ENCODE assay signal across 9 cellular contexts in genomic region chr17:31595666-31596381, GRCh38.
DNase-seq lines count a peak whose midpoint lies in the region; ATAC-seq and TF ChIP-seq lines count a peak whose summit lies in the region.
"Had no signal": no experiment of that assay in that cellular context is flagged by ENCODE, and none has a peak within 500 bp of the region (broad histone marks: within the 10 kb centered on the region; RNA-seq: fewer than 3 reads in every experiment).

No MANE protein-coding gene starts in this region.

- RAD21 ChIA-PET in HCT116 (lab: Charles Lee; ENCODE audit: low non-redundant PET in 1 of 2, low total read pairs in 2 of 2, uncharacterized antibody in 2 of 2, unreplicated experiment in 2 of 2): no interaction called here

- no peaks in the 10 kb centered on the region for H3K9me3 Mint-ChIP-seq in WTC11

- H3K4me2 ChIP-seq in HCT116 (ENCODE audit: low read length): peak overlapping the region; percentile 72

- no peak overlapping the region for H3K4me3 Mint-ChIP-seq in WTC11

- peak overlapping the region; percentile 60 for H2AFZ ChIP-seq in HCT116 (ENCODE audit: low read depth, low read length, poor library complexity, severe bottlenecking)

- DNase-seq in HCT116 (ENCODE audit: low read depth, low spot score): no peak
- no peak for DNase-seq in WTC11 (ENCODE audit: low spot score)
- no peak for DNase-seq in right cardiac atrium
- DNase-seq in NOMO-1 treated with dmso at 0.1 percent for 144 hours (lab: John Stamatoyannopoulos, UW; ENCODE audit: unreplicated experiment): no peak
- DNase-seq in Kasumi-1 (lab: John Stamatoyannopoulos, UW): no peak
- no peak for DNase-seq in KG1 (lab: John Stamatoyannopoulos, UW)
- DNase-seq: NCI-H1417 treated with DMSO at 0.1 percent for 48 hours had no signal

- TF ChIP-seq CTCF in HCT116 (IDR thresholded peaks at IDR 0.05 in 2 of 3, conservative IDR thresholded peaks at IDR 0.05 in 1 of 3; ENCODE audit: borderline replicate concordance in 1 of 3, insufficient read depth in 1 of 3, low read depth in 2 of 3, low read length in 2 of 3): no peak
- TF ChIP-seq CTCF in WTC11 (IDR thresholded peaks at IDR 0.05): no peak

- H3K79me2 ChIP-seq in HCT116 (ENCODE audit: insufficient read depth, low read length): no peaks in the 10 kb centered on the region

- CTCF ChIA-PET in HCT116 (lab: Charles Lee): no interaction called here
- CTCF ChIA-PET in WTC11 (lab: Charles Lee): interaction anchor here (1.2 to 1.6 kb wide), 2 partner anchors 37 to 247 kb away, joined by 3 to 5 read pairs; no protein-coding TSS in a partner anchor

- H3K27me3 ChIP-seq in HCT116 (ENCODE audit: insufficient read depth, low read length) (no peaks in the 10 kb centered on the region), right cardiac atrium (ENCODE audit: control insufficient read depth, insufficient read depth) (no peaks in the 10 kb centered on the region), skeletal muscle tissue (ENCODE audit: control insufficient read depth in 3 of 3, insufficient read depth in 3 of 3, low read length in 3 of 3) (no peaks in the 10 kb centered on the region)

- intact Hi-C loops in HCT116 (cut with micrococcal nuclease) (no loop called here), right cardiac atrium (cut with DNase I) (loop anchor here in 1 of 4 donors (5.0 kb wide), 1 partner anchor 56 kb away; no protein-coding TSS in a partner anchor)

- H3K9me3 ChIP-seq in HCT116 (ENCODE audit: control insufficient read depth in 1 of 2, insufficient read depth in 1 of 2, low read depth in 1 of 2, low read length in 2 of 2) (no peaks in the 10 kb centered on the region), right cardiac atrium (ENCODE audit: control insufficient read depth, low read length) (no peaks in the 10 kb centered on the region), skeletal muscle tissue (ENCODE audit: control insufficient read depth in 3 of 3, low read length in 3 of 3) (no peaks in the 10 kb centered on the region)

- BruUV-seq in HCT116 (replicated peaks; lab: Mats Ljungman, UMichigan): no TSS peak

- WGBS in right cardiac atrium: 89% methylated on average over 10 of the region's 10 CpGs

- peaks cover 20% of the 10 kb centered on the region for H3K4me1 Mint-ChIP-seq in WTC11

- POLR2A ChIA-PET in HCT116 (lab: Charles Lee): no interaction called here
- POLR2A ChIA-PET in WTC11 (lab: Charles Lee): no interaction called here

- no peak for TF ChIP-seq RAD21 in HCT116 (IDR thresholded peaks at IDR 0.05; ENCODE audit: low read depth)

- H3K9ac ChIP-seq in HCT116 (ENCODE audit: low read length): peak overlapping the region; percentile 60
- H3K9ac ChIP-seq in skeletal muscle tissue (ENCODE audit: low read depth in 1 of 3, low read length in 3 of 3): peak overlapping the region; percentile 68 to 91 (median 84)

- H3K9me2 ChIP-seq in HCT116 (ENCODE audit: insufficient read depth): no peaks in the 10 kb centered on the region

- peaks cover 11 to 47% of the 10 kb centered on the region in 2 experiments for H3K4me1 ChIP-seq in HCT116 (ENCODE audit: control insufficient read depth in 1 of 2, insufficient read depth in 2 of 2, low read length in 2 of 2)
- peaks cover 8% of the 10 kb centered on the region for H3K4me1 ChIP-seq in right cardiac atrium (ENCODE audit: control insufficient read depth, insufficient read depth, low read length)
- H3K4me1 ChIP-seq in skeletal muscle tissue (ENCODE audit: control insufficient read depth in 3 of 3, insufficient read depth in 3 of 3, low read length in 3 of 3): peaks cover 30 to 40% (median 33%) of the 10 kb centered on the region in 3 donors

- no peak for TF ChIP-seq POLR2A in HCT116 (IDR thresholded peaks at IDR 0.05; ENCODE audit: borderline replicate concordance, extremely low read depth, insufficient read depth, insufficient read length)

- ATAC-seq in HCT116: peak; percentile 39
- ATAC-seq in WTC11: peak; percentile 15; the same call in 1 of the 2 replicates
- peak; percentile 4 to 23 for ATAC-seq in right cardiac atrium
- ATAC-seq in HG03139 (IDR thresholded peaks at IDR 0.05; ENCODE audit: unreplicated experiment): no peak

- peak overlapping the region; percentile 77; the same call in 1 of the 2 replicates for H3K27ac Mint-ChIP-seq in WTC11

- no peaks in the 10 kb centered on the region for H3K27me3 Mint-ChIP-seq in WTC11 (ENCODE audit: low read depth)

- H4K20me1 ChIP-seq in HCT116 (ENCODE audit: insufficient read depth): no peaks in the 10 kb centered on the region

- H3K27ac ChIP-seq in HCT116 (ENCODE audit: low read depth, low read length) (peak overlapping the region; percentile 69), right cardiac atrium (ENCODE audit: low read length) (peak overlapping the region; percentile 87), skeletal muscle tissue (ENCODE audit: low read depth, low read length) (peak overlapping the region; percentile 95)

- no peak overlapping the region for H3K4me3 ChIP-seq in HCT116 (replicated peaks in 1 of 2; ENCODE audit: low read depth in 1 of 2, low read length in 2 of 2)
- no peak overlapping the region for H3K4me3 ChIP-seq in right cardiac atrium (ENCODE audit: low read length)
- H3K4me3 ChIP-seq in skeletal muscle tissue (ENCODE audit: low read length in 3 of 3): no peak overlapping the region

- H3K36me3 Mint-ChIP-seq in WTC11: no peaks in the 10 kb centered on the region

- H3K36me3 ChIP-seq in HCT116 (ENCODE audit: control insufficient read depth in 1 of 2, insufficient read depth in 2 of 2, low read length in 2 of 2): no peaks in the 10 kb centered on the region
- H3K36me3 ChIP-seq in skeletal muscle tissue (ENCODE audit: control insufficient read depth in 3 of 3, insufficient read depth in 3 of 3, low read length in 3 of 3): peaks cover 0 to 3% (median 0%) of the 10 kb centered on the region in 3 donors

TF ChIP-seq in HCT116, 20 proteins besides CTCF, POLR2A, EP300 and RAD21:
- TF ChIP-seq SRF (IDR thresholded peaks at IDR 0.05; ENCODE audit: low read depth) (no peak), ELF1 (IDR thresholded peaks at IDR 0.05; ENCODE audit: borderline replicate concordance, low read depth) (no peak), EGR1 (IDR thresholded peaks at IDR 0.05; ENCODE audit: low read depth) (no peak), ZNF274 (IDR thresholded peaks at IDR 0.05; ENCODE audit: low read depth, low read length) (no peak), EZH2phosphoT487 (IDR thresholded peaks at IDR 0.05; ENCODE audit: borderline replicate concordance) (no peak), EZH2 (IDR thresholded peaks at IDR 0.05) (no peak), ATF3 (IDR thresholded peaks at IDR 0.05) (no peak)

TF ChIP-seq in WTC11, 78 proteins besides CTCF, POLR2A, EP300 and RAD21:
- TF ChIP-seq FOXK1 (CRISPR knock-in tag; IDR thresholded peaks at IDR 0.05) (no peak), CREB1 (CRISPR knock-in tag; IDR thresholded peaks at IDR 0.05) (no peak), ZNF671 (CRISPR knock-in tag; IDR thresholded peaks at IDR 0.05) (no peak), USF1 (CRISPR knock-in tag; IDR thresholded peaks at IDR 0.05) (0 out of 2 replicates have a peak, but pooled peaks have one; percentile 21), TEAD1 (CRISPR knock-in tag; IDR thresholded peaks at IDR 0.05) (no peak), EMX1 (CRISPR knock-in tag; IDR thresholded peaks at IDR 0.05) (no peak), TP53 (CRISPR knock-in tag; IDR thresholded peaks at IDR 0.05) (no peak)
